33 cellular contexts compared by ENCODE assay signal in genomic region chr17:31646642-31647041, GRCh38.
"Had no signal": no experiment of that assay in that cellular context is flagged by ENCODE, and none has a peak within 500 bp of the region (broad histone marks: within the 10 kb centered on the region; RNA-seq: fewer than 3 reads in every experiment).

No MANE protein-coding gene starts in this region.

- H3K4me1 ChIP-seq: Peyer's patch, SJSA1 had no signal

- H3K9me3 ChIP-seq: SJSA1, SK-N-SH had no signal

- H3K27me3 ChIP-seq: Peyer's patch, SJSA1 had no signal

- H3K36me3 ChIP-seq: Peyer's patch, SJSA1 had no signal

- H3K4me2 ChIP-seq: SK-N-SH had no signal

- H3K4me3 Mint-ChIP-seq: T-cell had no signal

- H3K27ac Mint-ChIP-seq: T-cell had no signal

- H3K36me3 Mint-ChIP-seq: T-cell had no signal

- H3K9me2 ChIP-seq: SK-N-SH had no signal

- H3K27ac ChIP-seq: Peyer's patch, SJSA1 had no signal

- DNase-seq: Kasumi-1, KG1, NCI-H1048, NCI-H1092 treated with DMSO at 0.1 percent for 48 hours, NCI-H1105 treated with DMSO at 0.1 percent for 48 hours, NCI-H1417, NCI-H1436, NCI-H146, NCI-H1694, NCI-H187, NCI-H1930, NCI-H2029 treated with DMSO at 0.1 percent for 48 hours, NCI-H2081 treated with DMSO at 0.1 percent for 48 hours, NCI-H2107, NCI-H2171, NCI-H226, NCI-H446 treated with DMSO at 0.1 percent for 48 hours, NCI-H510A, NCI-H524, NCI-H526, NCI-H69, NCI-H748 treated with DMSO at 0.1 percent for 48 hours, NCI-H82, OCI-M1, PC-3, Peyer's patch, Right ventricle myocardium superior, RPMI8226, SHP77 treated with DMSO at 0.1 percent for 48 hours, SK-N-SH, SW 1271, T-cell had no signal

- H3K4me3 ChIP-seq: Peyer's patch, SJSA1 had no signal

- H3K4me1 Mint-ChIP-seq: T-cell had no signal

- H3K9ac ChIP-seq: SK-N-SH had no signal

- ATAC-seq: PC-3, T-cell had no signal
